In genomic region chr1:180230791-180231505, GRCh38 we compare ENCODE assay signal across 9 cellular contexts. TPM values are rescaled to one million over a fixed set of nuclear protein-coding genes. Genes with fewer than 3 reads are reported as not detected.
DNase-seq lines count a peak whose midpoint lies in the region; ATAC-seq and TF ChIP-seq lines count a peak whose summit lies in the region.
"Had no signal": no experiment of that assay in that cellular context is flagged by ENCODE, and none has a peak within 500 bp of the region (broad histone marks: within the 10 kb centered on the region; RNA-seq: fewer than 3 reads in every experiment).

No MANE protein-coding gene starts in this region.

- H3K27ac ChIP-seq in spleen, result no peak overlapping the region

- peaks cover 9 to 22% (median 19%) of the 10 kb centered on the region in 3 donors for H3K4me1 Mint-ChIP-seq in IgD-negative memory B cell

- H3K4me1 ChIP-seq in iPS-15b (ENCODE audit: control insufficient read depth, insufficient read depth, low read length), result peaks cover 9% of the 10 kb centered on the region
- peaks cover 44 to 78% (median 70%) of the 10 kb centered on the region in 6 donors for H3K4me1 ChIP-seq in spleen

- H3K36me3 Mint-ChIP-seq in IgD-negative memory B cell, result no peaks in the 10 kb centered on the region

- peak in 1 of 11 experiments; percentile 16 for TF ChIP-seq CTCF in spleen (IDR thresholded peaks at IDR 0.05 in 8 of 11, conservative IDR thresholded peaks at IDR 0.05 in 3 of 11)

- intact Hi-C loops in spleen (cut with DNase I; ENCODE audit: low total_unique reads), result no loop called here

- H3K4me3 Mint-ChIP-seq in IgD-negative memory B cell, result peak overlapping the region; percentile 79 to 93 (median 84)

- H3K4me3 ChIP-seq in iPS-15b (ENCODE audit: low read depth, low read length) (peak overlapping the region; percentile 73), spleen (peak overlapping the region; percentile 18 to 84 (median 70))

- no peaks in the 10 kb centered on the region for H3K36me3 ChIP-seq in iPS-15b (ENCODE audit: control insufficient read depth, insufficient read depth, low read length)
- H3K36me3 ChIP-seq in spleen, result no peaks in the 10 kb centered on the region

- no peak for TF ChIP-seq POLR2A in spleen (IDR thresholded peaks at IDR 0.05)

- peak overlapping the region in 2 of 3 donors; percentile 56 to 76 for H3K27ac Mint-ChIP-seq in IgD-negative memory B cell

- 0 to 1% (median 1%) methylated on average over 7 to 65 of the region's 65 CpGs for WGBS in spleen, 5 donors

- H3K9me3 Mint-ChIP-seq in IgD-negative memory B cell, result peaks cover 0 to 7% (median 0%) of the 10 kb centered on the region in 3 donors

- H3K9me3 ChIP-seq in iPS-15b (ENCODE audit: control insufficient read depth, insufficient read depth, low read length) (no peaks in the 10 kb centered on the region), spleen (no peaks in the 10 kb centered on the region)

- H3K27me3 Mint-ChIP-seq in IgD-negative memory B cell, result peaks cover 64% of the 10 kb centered on the region

- H3K9ac ChIP-seq in iPS-15b (ENCODE audit: low read depth, low read length), result no peak overlapping the region

- DNase-seq in DMS53 (lab: John Stamatoyannopoulos, UW) (peak; percentile 77), amniotic epithelial cell (ENCODE audit: low read depth) (peak; percentile 63), spleen (no peak), GM19240 (ENCODE audit: insufficient read length, low spot score) (no peak)
- DNase-seq in activated CD4-positive, alpha-beta T cell treated with anti-CD3 and anti-CD28 coated beads for 1 hour, result no peak

- no peak for ATAC-seq in GM21528 (IDR thresholded peaks at IDR 0.05; ENCODE audit: low FRiP score, unreplicated experiment)

- H3K27me3 ChIP-seq in iPS-15b (ENCODE audit: control insufficient read depth, insufficient read depth, low read length) (peaks cover 86% of the 10 kb centered on the region), spleen (replicated peaks in 1 of 7) (peaks cover 9 to 100% (median 99%) of the 10 kb centered on the region in 7 donors)

RNA-seq across cellular contexts. Expression of gene LHX4, which starts 0.9 kb away (rescaled TPM):
- 0.25 TPM for polyA plus RNA-seq in IgD-negative memory B cell
- total RNA-seq in spleen, result 1 to 10 TPM in 1 of 7 donors, under 1 TPM in 1, not detected in 5; 0.68 to 2.0 TPM
- under 1 TPM; 0.02 to 0.03 (median 0.02) TPM for polyA plus RNA-seq in spleen
- total RNA-seq: T-helper 1 cell treated with Interleukin-12 subunit alpha and Interleukin-12 subunit beta and Interleukin-4 antibody, amounts not matched to agents 30 ng/mL and 1 ng/mL, for 36 hours had no signal

Comparison
In these comparisons a context has a peak if more than half of its experiments do, and no peak if none do; other contexts are left out.
1. DNase-seq: peak in DMS53 (single experiment) and amniotic epithelial cell (single experiment); none in spleen (single experiment), GM19240 (single experiment) and activated CD4-positive, alpha-beta T cell treated with anti-CD3 and anti-CD28 coated beads for 1 hour (single experiment).